Comparison of ENCODE assay signal across 28 cellular contexts in the genomic region with DNA sequence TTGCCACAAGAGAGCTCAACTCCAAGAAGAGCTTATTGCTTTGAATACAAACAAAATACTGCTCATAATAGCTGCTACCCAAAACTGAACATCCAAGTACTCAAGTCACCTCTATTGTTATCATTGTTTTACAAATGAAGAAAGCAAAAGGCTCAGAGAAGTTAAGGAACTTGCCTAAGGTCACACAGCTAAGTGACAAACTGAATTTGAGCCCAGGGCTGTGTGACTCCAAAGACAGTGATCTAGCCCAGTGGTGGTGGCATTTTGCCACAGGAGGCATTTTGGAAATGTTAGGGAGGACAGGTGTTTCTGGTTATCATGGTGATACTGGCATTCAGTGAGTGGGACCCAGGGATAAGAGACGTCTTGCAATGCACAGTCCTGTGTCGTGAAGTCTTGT.
"Had no signal": no experiment of that assay in that cellular context is flagged by ENCODE, and none has a peak within 500 bp of the region (broad histone marks: within the 10 kb centered on the region; RNA-seq: fewer than 3 reads in every experiment).

No MANE protein-coding gene starts in this region.

- H3K36me3 ChIP-seq: colonic mucosa, esophagus squamous epithelium, neural progenitor cell, thoracic aorta, tibial nerve, upper lobe of left lung, vagina had no signal

- DNase-seq: colonic mucosa; effector CD8-positive, alpha-beta T cell; endodermal cell; esophagus squamous epithelium; foreskin melanocyte; head of caudate nucleus; kidney; mesenchymal stem cell; mucosa of descending colon; naive thymus-derived CD4-positive, alpha-beta T cell; stimulated activated CD4-positive, alpha-beta T cell treated with anti-CD3 and anti-CD28 coated beads, Interleukin-2, amount 100 ng/mL, for 24 hours; stimulated activated CD4-positive, alpha-beta T cell treated with anti-CD3 and anti-CD28 coated beads, Interleukin-4, amount 100 ng/mL, for 24 hours; stimulated activated naive CD4-positive, alpha-beta T cell treated with Interleukin-2 at 50 U/mL for 16 hours; upper lobe of left lung had no signal

- H3K9ac ChIP-seq: neural progenitor cell, parathyroid adenoma had no signal

- H3K9me3 ChIP-seq: colonic mucosa, mucosa of descending colon, thoracic aorta, tibial nerve, upper lobe of left lung, vagina had no signal

- H2AFZ ChIP-seq: hepatocyte, parathyroid adenoma had no signal

- ATAC-seq: left lobe of liver; mucosa of descending colon; naive thymus-derived CD4-positive, alpha-beta T cell; sciatic nerve; stimulated activated effector memory CD8-positive, alpha-beta T cell treated with anti-CD3 and anti-CD28 coated beads, Interleukin-12 subunit alpha, Interleukin-12 subunit beta, amount 100 ng/mL, for 72 hours had no signal

- H3K9me3 Mint-ChIP-seq: dendritic cell treated with granulocyte-macrophage colony-stimulating factor and Interleukin-4, amounts not matched to agents 40 ng/mL and 50 ng/mL, for 4 days; nephron; neural progenitor cell; stimulated activated effector memory CD8-positive, alpha-beta T cell treated with anti-CD3 and anti-CD28 coated beads, Interleukin-12 subunit alpha, Interleukin-12 subunit beta, amount 100 ng/mL, for 72 hours had no signal

- H3K79me2 ChIP-seq: hepatocyte, parathyroid adenoma had no signal

- H3K4me1 Mint-ChIP-seq: mesothelial cell of epicardium; stimulated activated effector memory CD8-positive, alpha-beta T cell treated with anti-CD3 and anti-CD28 coated beads, Interleukin-12 subunit alpha, Interleukin-12 subunit beta, amount 100 ng/mL, for 72 hours had no signal

- H3K27me3 ChIP-seq: colonic mucosa, hepatocyte, neural progenitor cell, tibial nerve, upper lobe of left lung, vagina had no signal

- H3K36me3 Mint-ChIP-seq: mesothelial cell of epicardium; naive thymus-derived CD4-positive, alpha-beta T cell; neural progenitor cell; stimulated activated effector memory CD8-positive, alpha-beta T cell treated with anti-CD3 and anti-CD28 coated beads, Interleukin-12 subunit alpha, Interleukin-12 subunit beta, amount 100 ng/mL, for 72 hours had no signal

- H3K4me2 ChIP-seq: hepatocyte, neural progenitor cell had no signal

- H3K27ac ChIP-seq: colonic mucosa, hepatocyte, neural progenitor cell, parathyroid adenoma, thoracic aorta, upper lobe of left lung had no signal

- H3K4me3 Mint-ChIP-seq: dendritic cell treated with granulocyte-macrophage colony-stimulating factor and Interleukin-4, amounts not matched to agents 40 ng/mL and 50 ng/mL, for 4 days; endodermal cell; mesothelial cell of epicardium; naive thymus-derived CD4-positive, alpha-beta T cell; nephron; neural progenitor cell; stimulated activated effector memory CD8-positive, alpha-beta T cell treated with anti-CD3 and anti-CD28 coated beads, Interleukin-12 subunit alpha, Interleukin-12 subunit beta, amount 100 ng/mL, for 72 hours had no signal

- H3K4me1 ChIP-seq: colonic mucosa, parathyroid adenoma, upper lobe of left lung had no signal

- H3K4me3 ChIP-seq: colonic mucosa, esophagus squamous epithelium, hepatocyte, mucosa of descending colon, neural progenitor cell, thoracic aorta, tibial nerve, upper lobe of left lung, vagina had no signal

- FAIRE-seq: endothelial cell of umbilical vein, kidney had no signal

- H3K27ac Mint-ChIP-seq: dendritic cell treated with granulocyte-macrophage colony-stimulating factor and Interleukin-4, amounts not matched to agents 40 ng/mL and 50 ng/mL, for 4 days; endodermal cell; mesothelial cell of epicardium; naive thymus-derived CD4-positive, alpha-beta T cell; nephron; neural progenitor cell; progenitor cell of endocrine pancreas; stimulated activated effector memory CD8-positive, alpha-beta T cell treated with anti-CD3 and anti-CD28 coated beads, Interleukin-12 subunit alpha, Interleukin-12 subunit beta, amount 100 ng/mL, for 72 hours had no signal
